In genomic region chr22:17084554-17085276, GRCh38 we compare ENCODE assay signal across 8 cellular contexts. TPM values are rescaled to one million over a fixed set of nuclear protein-coding genes. Genes with fewer than 3 reads are reported as not detected.
DNase-seq lines count a peak whose midpoint lies in the region; ATAC-seq and TF ChIP-seq lines count a peak whose summit lies in the region.

Gene IL17RA, plus strand, starts transcription at chr22:17085000. Its CDS starts 92 bp downstream, at chr22:17085092.

- peak within 1 kb of the TSS; percentile 85 for H3K27ac ChIP-seq in IMR-90 (ENCODE audit: insufficient read depth, low read length)
- peak within 1 kb of the TSS; percentile 83 to 97 (median 96) for H3K27ac ChIP-seq in esophagus squamous epithelium
- peak within 1 kb of the TSS; percentile 56 for H3K27ac ChIP-seq in muscle layer of duodenum (ENCODE audit: low read length)

- CTCF ChIA-PET in IMR-90 (lab: Yijun Ruan, JAX): interaction anchor here (1.2 kb wide), 1 partner anchor 87 kb away, joined by 3 read pairs; no protein-coding TSS in a partner anchor

- ATAC-seq in GM21515 (IDR thresholded peaks at IDR 0.05; ENCODE audit: unreplicated experiment) (peak; percentile 84), IMR-90 (ENCODE audit: low read depth) (peak; percentile 98)

- TF ChIP-seq POLR2A in IMR-90 (IDR thresholded peaks at IDR 0.05; ENCODE audit: low read depth, low read length) (peak; percentile 64), esophagus squamous epithelium (IDR thresholded peaks at IDR 0.05) (peak in 2 of 4 donors; percentile 76 to 89)

- intact Hi-C loops in IMR-90 (cut with micrococcal nuclease) (loop anchor here (2.0 kb wide), 1 partner anchor 74 kb away; the partner anchor contains the start of gene HDHD5), esophagus squamous epithelium (cut with DNase I) (loop anchor here (10.0 kb wide), 1 partner anchor 80 kb away; no protein-coding TSS in a partner anchor)

- H3K36me3 ChIP-seq in IMR-90 (ENCODE audit: control insufficient read depth, insufficient read depth, low read length) (no peaks in the 10 kb centered on the region), esophagus squamous epithelium (peaks cover 0 to 5% (median 0%) of the 10 kb centered on the region in 3 donors), muscle layer of duodenum (ENCODE audit: control insufficient read depth in 1 of 2, insufficient read depth in 2 of 2, low read length in 2 of 2) (no peaks in the 10 kb centered on the region)

- peak within 1 kb of the TSS; percentile 83 for H3K4me3 ChIP-seq in IMR-90 (ENCODE audit: insufficient read depth, low read depth, low read length)
- H3K4me3 ChIP-seq in esophagus squamous epithelium: peak within 1 kb of the TSS; percentile 75 to 99 (median 95)
- H3K4me3 ChIP-seq in muscle layer of duodenum (ENCODE audit: low read depth in 1 of 2, low read length in 2 of 2): peak within 1 kb of the TSS; percentile 60 to 89

- in situ Hi-C loops in IMR-90 (cut with MboI; ENCODE audit: low sequenced_read_pairs): loop anchor here (5.0 to 25.0 kb wide), 2 partner anchors 68 to 728 kb away; no protein-coding TSS in a partner anchor

- H3K9me3 ChIP-seq in IMR-90 (ENCODE audit: control insufficient read depth, insufficient read depth, low read length) (no peaks in the 10 kb centered on the region), esophagus squamous epithelium (no peaks in the 10 kb centered on the region), muscle layer of duodenum (ENCODE audit: control insufficient read depth in 1 of 2, low read length in 2 of 2) (no peaks in the 10 kb centered on the region)

- 0% methylated on average over 10 of the region's 68 CpGs; no CpG with 5 or more reads in 1 of the 2 experiments for WGBS in IMR-90 (ENCODE audit: extremely low coverage in 2 of 2, insufficient read length in 1 of 2), 2 experiments
- 0 to 1% methylated on average over 24 to 25 of the region's 68 CpGs for WGBS in esophagus squamous epithelium, 2 donors

- peak within 1 kb of the TSS; percentile 85 for H3K9ac ChIP-seq in IMR-90 (ENCODE audit: low read depth, low read length)

- H2BK120ac ChIP-seq in IMR-90 (ENCODE audit: low read depth, low read length): peak within 1 kb of the TSS; percentile 67

- dilution Hi-C loops in IMR-90 (cut with HindIII; ENCODE audit: low sequenced_read_pairs, unreplicated experiment): no loop called here

- H3K56ac ChIP-seq in IMR-90 (ENCODE audit: extremely low read depth, insufficient read depth, low read length): peak within 1 kb of the TSS; percentile 61

- peak within 1 kb of the TSS; percentile 73 to 97 for H4K8ac ChIP-seq in IMR-90 (ENCODE audit: low read depth in 2 of 2, low read length in 2 of 2)

- POLR2A ChIA-PET in IMR-90 (lab: Charles Lee; ENCODE audit: unreplicated experiment): no interaction called here

- peak within 1 kb of the TSS; percentile 44 for H2BK20ac ChIP-seq in IMR-90 (ENCODE audit: low read depth, low read length)

- peaks cover 13% of the 10 kb centered on the region for H3K4me1 ChIP-seq in IMR-90 (ENCODE audit: control insufficient read depth, insufficient read depth, low read length)
- peaks cover 0 to 36% (median 22%) of the 10 kb centered on the region in 3 donors for H3K4me1 ChIP-seq in esophagus squamous epithelium
- peaks cover 5 to 18% of the 10 kb centered on the region in 2 donors for H3K4me1 ChIP-seq in muscle layer of duodenum (ENCODE audit: control insufficient read depth in 1 of 2, insufficient read depth in 2 of 2, low read length in 2 of 2)

- H2AK5ac ChIP-seq in IMR-90 (ENCODE audit: low read depth, low read length): peak within 1 kb of the TSS; percentile 33; the same call in 1 of the 2 replicates

- peak within 1 kb of the TSS; percentile 24; the same call in 1 of the 2 replicates for H3K23ac ChIP-seq in IMR-90 (ENCODE audit: low read depth, low read length)

- TF ChIP-seq CTCF in IMR-90 (conservative IDR thresholded peaks at IDR 0.05; ENCODE audit: low read depth, low read length) (no peak), esophagus squamous epithelium (IDR thresholded peaks at IDR 0.05) (no peak)

- H2BK5ac ChIP-seq in IMR-90 (ENCODE audit: low read depth, low read length, poor library complexity, severe bottlenecking): peak within 1 kb of the TSS; percentile 90

- BruUV-seq in IMR-90 (replicated peaks; lab: Mats Ljungman, UMichigan): no TSS peak

- DNase-seq in DMS 273 (lab: John Stamatoyannopoulos, UW; ENCODE audit: unreplicated experiment) (peak; percentile 91), IMR-90 (peak; percentile 84), OCI-M2 (lab: John Stamatoyannopoulos, UW; ENCODE audit: unreplicated experiment) (peak; percentile 3), esophagus squamous epithelium (lab: John Stamatoyannopoulos, UW) (peak; percentile 58)
- peak; percentile 97 for DNase-seq in activated T-cell treated with anti-CD3 and anti-CD28 coated beads, Interleukin-2, amount 50 U/mL, for 48 hours
- DNase-seq in stimulated activated CD8-positive, alpha-beta memory T cell treated with anti-CD3 and anti-CD28 coated beads, Interleukin-7, amount 100 ng/mL, for 24 hours (ENCODE audit: low read depth): peak; percentile 85

- peak within 1 kb of the TSS; percentile 91 for H3K4me2 ChIP-seq in IMR-90 (ENCODE audit: low read depth, low read length)

- peak within 1 kb of the TSS; percentile 81 for H4K91ac ChIP-seq in IMR-90 (ENCODE audit: insufficient read depth, low read depth, low read length)

- H3K9me1 ChIP-seq in IMR-90 (ENCODE audit: insufficient read depth, low read length): peaks cover 10% of the 10 kb centered on the region

- H3K79me1 ChIP-seq in IMR-90 (ENCODE audit: low read depth in 1 of 2, low read length in 2 of 2): peaks cover 9 to 46% of the 10 kb centered on the region in 2 experiments

- no peak within 1 kb of the TSS for H2BK15ac ChIP-seq in IMR-90 (ENCODE audit: low read depth, low read length)

- peak within 1 kb of the TSS; percentile 100 for H2AFZ ChIP-seq in IMR-90 (replicated peaks; ENCODE audit: low read length, poor library complexity)

- peaks cover 34% of the 10 kb centered on the region for H4K20me1 ChIP-seq in IMR-90 (ENCODE audit: insufficient read depth, low read length)

- peak within 1 kb of the TSS; percentile 91 for H4K5ac ChIP-seq in IMR-90 (ENCODE audit: low read depth, low read length)

- no peak for TF ChIP-seq RAD21 in IMR-90 (IDR thresholded peaks at IDR 0.05; ENCODE audit: low read length)

- peak within 1 kb of the TSS; percentile 90 for H2AK9ac ChIP-seq in IMR-90 (replicated peaks; ENCODE audit: low read depth, low read length, poor library complexity)

- H3K14ac ChIP-seq in IMR-90 (replicated peaks; ENCODE audit: low read depth, low read length): peak within 1 kb of the TSS; percentile 88

- H3K4ac ChIP-seq in IMR-90 (ENCODE audit: low read depth, low read length): peak within 1 kb of the TSS; percentile 96

- H3K27me3 ChIP-seq in IMR-90 (ENCODE audit: control insufficient read depth, insufficient read depth, low read length) (no peaks in the 10 kb centered on the region), esophagus squamous epithelium (no peaks in the 10 kb centered on the region), muscle layer of duodenum (ENCODE audit: low read depth, low read length) (no peaks in the 10 kb centered on the region)

- H3K18ac ChIP-seq in IMR-90 (ENCODE audit: low read depth, low read length): peak within 1 kb of the TSS; percentile 55

TF ChIP-seq in IMR-90, 13 proteins besides CTCF, POLR2A, EP300 and RAD21:
- TF ChIP-seq MAZ (IDR thresholded peaks at IDR 0.05; ENCODE audit: borderline replicate concordance, low read depth, low read length) (peak; percentile 86), USF2 (IDR thresholded peaks at IDR 0.05; ENCODE audit: low read depth, low read length) (no peak)
TF ChIP-seq in IMR-90: peak in this region for 1.

RNA-seq across cellular contexts. Expression of gene IL17RA, which starts in this region (rescaled TPM):
- 5.2 and 5.8 TPM in 2 replicates for total RNA-seq in IMR-90 (2012; rRNA removed)
- polyA plus RNA-seq in IMR-90 (2012; rRNA removed): 15.3 and 18.3 TPM in 2 replicates
- 17.1 and 20.5 TPM in 2 replicates for polyA plus RNA-seq in IMR-90 (2012; cell fraction: cytosol; rRNA removed)
- polyA plus RNA-seq in IMR-90 (2012; cell fraction: nucleus; rRNA removed; ENCODE audit: low replicate concordance): 15.5 and 20.2 TPM in 2 replicates
- total RNA-seq in esophagus squamous epithelium: 10 to 100 TPM in 1 of 4 donors, 1 to 10 TPM in 3; 8.6 to 14.7 (median 9.1) TPM

Comparison
In these comparisons a context has a peak if more than half of its experiments do, and no peak if none do; other contexts are left out.
1. Peak in every context shown above with its lines: DNase-seq, ATAC-seq, H3K4me3 ChIP-seq and H3K27ac ChIP-seq.
2. DNase-seq: peak in every context shown above with its lines; median percentile 97 in activated T-cell treated with anti-CD3 and anti-CD28 coated beads, Interleukin-2, amount 50 U/mL, for 48 hours; 91 in DMS 273; 85 in stimulated activated CD8-positive, alpha-beta memory T cell treated with anti-CD3 and anti-CD28 coated beads, Interleukin-7, amount 100 ng/mL, for 24 hours; 84 in IMR-90; 58 in esophagus squamous epithelium; 3 in OCI-M2.